ENCODE assay signal across 9 cellular contexts in genomic region chr6:125858427-125859320, GRCh38.
DNase-seq lines count a peak whose midpoint lies in the region; ATAC-seq and TF ChIP-seq lines count a peak whose summit lies in the region.
"Had no signal": no experiment of that assay in that cellular context is flagged by ENCODE, and none has a peak within 500 bp of the region (broad histone marks: within the 10 kb centered on the region; RNA-seq: fewer than 3 reads in every experiment).

No MANE protein-coding gene starts in this region.

- no peak overlapping the region for H3K27ac ChIP-seq in CD4-positive, CD25-positive, alpha-beta regulatory T cell (ENCODE audit: insufficient read depth, low read length, poor library complexity, severe bottlenecking)
- no peak overlapping the region for H3K27ac ChIP-seq in lower lobe of right lung

- no peak overlapping the region for H3K4me3 ChIP-seq in CD4-positive, CD25-positive, alpha-beta regulatory T cell (ENCODE audit: low read depth, low read length)
- H3K4me3 ChIP-seq in lower lobe of right lung = no peak overlapping the region

- no peaks in the 10 kb centered on the region for H3K27me3 ChIP-seq in CD4-positive, CD25-positive, alpha-beta regulatory T cell (ENCODE audit: control insufficient read depth, insufficient read depth, low read length)
- H3K27me3 ChIP-seq in lower lobe of right lung (ENCODE audit: low read depth) = no peaks in the 10 kb centered on the region

- peaks cover 0 to 2% (median 0%) of the 10 kb centered on the region in 7 donors for H3K9me3 Mint-ChIP-seq in CD4-positive, CD25-positive, alpha-beta regulatory T cell
- H3K9me3 Mint-ChIP-seq: IgD-negative memory B cell had no signal

- peaks cover 13% of the 10 kb centered on the region for H3K36me3 ChIP-seq in CD4-positive, CD25-positive, alpha-beta regulatory T cell (ENCODE audit: control insufficient read depth, insufficient read depth, low read length)
- peaks cover 24% of the 10 kb centered on the region for H3K36me3 ChIP-seq in lower lobe of right lung

- no peak for ATAC-seq in CD4-positive, CD25-positive, alpha-beta regulatory T cell (ENCODE audit: low read depth in 2 of 2)
- ATAC-seq in GM19467 (IDR thresholded peaks at IDR 0.05; ENCODE audit: unreplicated experiment) = peak; percentile 67
- peak; percentile 82 to 85 for ATAC-seq in lower lobe of right lung
- ATAC-seq in HG03280 (IDR thresholded peaks at IDR 0.05; ENCODE audit: unreplicated experiment) = no peak

- peak in 2 of 3 donors; percentile 5 to 35 for DNase-seq in CD4-positive, CD25-positive, alpha-beta regulatory T cell
- peak; percentile 87 for DNase-seq in M059J (ENCODE audit: low read depth)
- DNase-seq in UCSD-AML1 (lab: John Stamatoyannopoulos, UW; ENCODE audit: unreplicated experiment) = peak; percentile 11
- peak; percentile 12 to 73 for DNase-seq in dermis microvascular lymphatic vessel endothelial cell (ENCODE audit: low read depth in 2 of 2)
- no peak for DNase-seq in lower lobe of right lung
- peak; percentile 93 for DNase-seq in superior temporal gyrus (ENCODE audit: extremely low spot score)

- H3K4me1 ChIP-seq in CD4-positive, CD25-positive, alpha-beta regulatory T cell (ENCODE audit: control insufficient read depth, insufficient read depth, low read length, poor library complexity, severe bottlenecking) = no peaks in the 10 kb centered on the region
- H3K4me1 ChIP-seq in lower lobe of right lung = no peaks in the 10 kb centered on the region

- H3K9me3 ChIP-seq in CD4-positive, CD25-positive, alpha-beta regulatory T cell (ENCODE audit: control insufficient read depth in 2 of 2, low read length in 2 of 2) = no peaks in the 10 kb centered on the region
- no peaks in the 10 kb centered on the region for H3K9me3 ChIP-seq in lower lobe of right lung

- peaks cover 0 to 21% (median 2%) of the 10 kb centered on the region in 4 donors for H3K4me1 Mint-ChIP-seq in CD4-positive, CD25-positive, alpha-beta regulatory T cell

- peak; percentile 68 for TF ChIP-seq CTCF in lower lobe of right lung (IDR thresholded peaks at IDR 0.05)

- no peak overlapping the region for H3K4me3 Mint-ChIP-seq in CD4-positive, CD25-positive, alpha-beta regulatory T cell
- H3K4me3 Mint-ChIP-seq: IgD-negative memory B cell had no signal

- intact Hi-C loops in lower lobe of right lung (cut with DNase I) = no loop called here

- H3K27me3 Mint-ChIP-seq in CD4-positive, CD25-positive, alpha-beta regulatory T cell = no peaks in the 10 kb centered on the region
- H3K27me3 Mint-ChIP-seq: IgD-negative memory B cell had no signal

- peaks cover 12% of the 10 kb centered on the region for H3K36me3 Mint-ChIP-seq in CD4-positive, CD25-positive, alpha-beta regulatory T cell

- peak overlapping the region in 1 of 3 donors; percentile 31 for H3K27ac Mint-ChIP-seq in CD4-positive, CD25-positive, alpha-beta regulatory T cell

Comparison
In these comparisons a context has a peak if more than half of its experiments do, and no peak if none do; other contexts are left out.
1. ATAC-seq: peak in GM19467 (single experiment) and lower lobe of right lung (2 of 2); none in CD4-positive, CD25-positive, alpha-beta regulatory T cell (0 of 2) and HG03280 (single experiment).